ENCODE assay signal across 1 cellular context in the genomic region with DNA sequence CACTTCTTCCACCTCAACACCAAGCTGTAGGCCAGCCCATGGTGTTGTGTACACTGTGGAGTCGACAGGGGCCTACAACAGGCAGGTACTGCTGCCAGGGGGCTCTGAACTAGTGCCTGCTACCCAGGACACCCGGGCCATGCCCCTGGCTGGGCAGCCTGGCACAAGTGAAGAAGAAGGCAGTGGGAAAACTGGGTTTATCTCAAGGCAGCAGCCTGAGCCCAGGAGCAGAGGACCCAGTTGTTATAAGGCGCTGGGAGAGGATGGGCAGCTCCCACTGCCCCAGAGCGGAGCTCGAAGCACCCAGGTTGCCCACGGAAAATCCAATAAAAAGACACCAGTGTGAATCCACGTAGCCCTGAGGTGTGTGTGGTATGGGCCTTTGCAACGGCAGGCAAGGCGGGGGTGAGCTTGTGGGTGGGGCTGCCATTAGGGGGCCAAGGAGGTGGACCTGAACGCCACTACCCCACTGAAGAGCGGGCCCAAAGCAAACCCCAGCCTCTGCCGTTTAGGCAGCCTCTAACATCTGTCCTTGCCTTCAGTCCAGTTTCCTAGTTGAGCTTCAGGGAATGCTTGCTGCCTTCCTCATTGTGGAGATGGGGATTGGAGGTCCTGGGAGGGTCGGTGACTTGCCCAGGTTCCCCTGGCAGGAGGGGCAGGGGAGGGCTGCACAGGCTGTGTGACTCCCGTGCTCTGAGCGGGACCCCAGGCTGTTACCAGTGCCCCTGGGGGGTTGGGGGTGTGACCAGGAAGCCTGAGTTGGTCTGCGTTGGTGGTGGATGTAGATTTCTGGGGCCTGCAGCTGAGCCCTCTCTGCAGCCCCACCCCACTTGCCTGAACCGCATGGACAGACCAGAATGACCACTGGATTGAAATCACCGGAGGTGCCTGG.
TF ChIP-seq lines count a peak whose summit lies in the region.

No MANE protein-coding gene starts in this region.

TF ChIP-seq in HepG2, 621 proteins besides CTCF, POLR2A, EP300 and RAD21:
- TF ChIP-seq HNRNPL (IDR thresholded peaks at IDR 0.05; ENCODE audit: low read depth, low read length) (0 out of 2 replicates have a peak, but pooled peaks have one; percentile 48), RBFOX2 (IDR thresholded peaks at IDR 0.05; ENCODE audit: low read depth, low read length) (0 out of 2 replicates have a peak, but pooled peaks have one; percentile 1), ZNF605 (CRISPR knock-in tag; IDR thresholded peaks at IDR 0.05) (no peak), ZNF3 (CRISPR knock-in tag; IDR thresholded peaks at IDR 0.05) (no peak), ZNF232 (CRISPR knock-in tag; IDR thresholded peaks at IDR 0.05; ENCODE audit: borderline replicate concordance) (no peak), POLR2G (IDR thresholded peaks at IDR 0.05; ENCODE audit: low read depth, low read length) (peak; percentile 6; the same call in 1 of the 2 replicates), HOXA5 (CRISPR knock-in tag; IDR thresholded peaks at IDR 0.05) (no peak), ZNF772 (CRISPR knock-in tag; IDR thresholded peaks at IDR 0.05) (no peak), RXRA (CRISPR knock-in tag; IDR thresholded peaks at IDR 0.05) (peak; percentile 2; the same call in 1 of the 2 replicates)
- TF ChIP-seq, protein P1, sequence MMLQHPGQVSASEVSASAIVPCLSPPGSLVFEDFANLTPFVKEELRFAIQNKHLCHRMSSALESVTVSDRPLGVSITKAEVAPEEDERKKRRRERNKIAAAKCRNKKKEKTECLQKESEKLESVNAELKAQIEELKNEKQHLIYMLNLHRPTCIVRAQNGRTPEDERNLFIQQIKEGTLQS (CRISPR knock-in tag; IDR thresholded peaks at IDR 0.05), result no peak
